14 cellular contexts compared by ENCODE assay signal in the genomic region with DNA sequence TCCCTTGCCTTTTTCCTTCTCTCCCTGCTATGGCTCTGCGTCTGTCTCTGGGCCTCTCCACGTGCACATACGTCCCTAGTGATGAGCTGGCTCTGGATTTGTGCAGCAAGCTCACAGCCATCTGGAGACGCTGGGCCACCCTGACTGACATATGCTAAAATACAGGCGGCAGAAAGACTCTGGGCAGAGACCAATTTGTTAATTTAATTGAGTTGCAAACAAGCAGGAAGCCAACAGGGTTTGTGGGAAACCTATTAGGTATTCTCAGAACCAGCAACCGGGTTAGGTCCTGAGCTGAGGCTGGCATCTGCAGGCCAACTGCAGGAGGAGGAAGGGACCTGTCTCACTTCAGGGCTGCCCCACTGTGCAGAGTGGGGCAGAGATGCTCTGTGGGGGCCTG.
"Had no signal": no experiment of that assay in that cellular context is flagged by ENCODE, and none has a peak within 500 bp of the region (broad histone marks: within the 10 kb centered on the region; RNA-seq: fewer than 3 reads in every experiment).

No MANE protein-coding gene starts in this region.

- H3K9me3 ChIP-seq: neutrophil, suprapubic skin had no signal

- H3K36me3 Mint-ChIP-seq: activated CD4-positive, alpha-beta memory T cell treated with anti-CD3 and anti-CD28 coated beads for 36 hours; activated naive CD8-positive, alpha-beta T cell treated with anti-CD3 and anti-CD28 coated beads for 36 hours; type B pancreatic cell had no signal

- H3K27ac ChIP-seq: neutrophil, suprapubic skin had no signal

- H3K27ac Mint-ChIP-seq: activated CD4-positive, alpha-beta memory T cell treated with anti-CD3 and anti-CD28 coated beads for 36 hours; activated naive CD8-positive, alpha-beta T cell treated with anti-CD3 and anti-CD28 coated beads for 36 hours; activated T-cell treated with anti-CD3 and anti-CD28 coated beads, Interleukin-2, amount 50 U/mL, for 72 hours; naive thymus-derived CD4-positive, alpha-beta T cell; type B pancreatic cell had no signal

- H3K27me3 Mint-ChIP-seq: activated CD4-positive, alpha-beta memory T cell treated with anti-CD3 and anti-CD28 coated beads for 36 hours; activated naive CD8-positive, alpha-beta T cell treated with anti-CD3 and anti-CD28 coated beads for 36 hours; type B pancreatic cell had no signal

- H3K27me3 ChIP-seq: neutrophil, suprapubic skin had no signal

- H3K9me3 Mint-ChIP-seq: activated CD4-positive, alpha-beta memory T cell treated with anti-CD3 and anti-CD28 coated beads for 36 hours; activated naive CD8-positive, alpha-beta T cell treated with anti-CD3 and anti-CD28 coated beads for 36 hours; activated T-cell treated with anti-CD3 and anti-CD28 coated beads, Interleukin-2, amount 50 U/mL, for 72 hours; type B pancreatic cell had no signal

- ATAC-seq: activated T-cell treated with anti-CD3 and anti-CD28 coated beads, Interleukin-2, amount 50 U/mL, for 72 hours; naive thymus-derived CD4-positive, alpha-beta T cell; stimulated activated naive CD8-positive, alpha-beta T cell treated with anti-CD3 and anti-CD28 coated beads, Interleukin-15, Interleukin-2, amounts not matched to agents 100 U/mL and 50 U/mL, for 24 hours had no signal

- H3K36me3 ChIP-seq: neutrophil, suprapubic skin had no signal

- DNase-seq: activated CD4-positive, alpha-beta memory T cell treated with anti-CD3 and anti-CD28 coated beads for 36 hours; activated CD4-positive, alpha-beta T cell treated with anti-CD3 and anti-CD28 coated beads for 1 hour; activated gamma-delta T cell treated with Interleukin-2 at 50 U/mL for 16 hours; activated naive CD8-positive, alpha-beta T cell treated with anti-CD3 and anti-CD28 coated beads for 36 hours; activated T-cell treated with anti-CD3 and anti-CD28 coated beads, Interleukin-2, amount 50 U/mL, for 72 hours; naive thymus-derived CD4-positive, alpha-beta T cell; retina; stimulated activated CD4-positive, alpha-beta T cell treated with anti-CD3 and anti-CD28 coated beads, Interleukin-4, amount 100 ng/mL, for 1 hour; stimulated activated CD8-positive, alpha-beta memory T cell treated with anti-CD3 and anti-CD28 coated beads, Interleukin-4, amount 100 ng/mL, for 48 hours; stimulated activated naive CD8-positive, alpha-beta T cell treated with anti-CD3 and anti-CD28 coated beads, Interleukin-15, Interleukin-2, amounts not matched to agents 100 U/mL and 50 U/mL, for 24 hours had no signal

- H3K4me1 Mint-ChIP-seq: activated naive CD8-positive, alpha-beta T cell treated with anti-CD3 and anti-CD28 coated beads for 36 hours had no signal

- H3K4me3 Mint-ChIP-seq: activated CD4-positive, alpha-beta memory T cell treated with anti-CD3 and anti-CD28 coated beads for 36 hours; activated naive CD8-positive, alpha-beta T cell treated with anti-CD3 and anti-CD28 coated beads for 36 hours; activated T-cell treated with anti-CD3 and anti-CD28 coated beads, Interleukin-2, amount 50 U/mL, for 72 hours; naive thymus-derived CD4-positive, alpha-beta T cell; type B pancreatic cell had no signal

- H3K4me1 ChIP-seq: suprapubic skin had no signal

- H3K4me3 ChIP-seq: lung, suprapubic skin had no signal
